In the genomic region with DNA sequence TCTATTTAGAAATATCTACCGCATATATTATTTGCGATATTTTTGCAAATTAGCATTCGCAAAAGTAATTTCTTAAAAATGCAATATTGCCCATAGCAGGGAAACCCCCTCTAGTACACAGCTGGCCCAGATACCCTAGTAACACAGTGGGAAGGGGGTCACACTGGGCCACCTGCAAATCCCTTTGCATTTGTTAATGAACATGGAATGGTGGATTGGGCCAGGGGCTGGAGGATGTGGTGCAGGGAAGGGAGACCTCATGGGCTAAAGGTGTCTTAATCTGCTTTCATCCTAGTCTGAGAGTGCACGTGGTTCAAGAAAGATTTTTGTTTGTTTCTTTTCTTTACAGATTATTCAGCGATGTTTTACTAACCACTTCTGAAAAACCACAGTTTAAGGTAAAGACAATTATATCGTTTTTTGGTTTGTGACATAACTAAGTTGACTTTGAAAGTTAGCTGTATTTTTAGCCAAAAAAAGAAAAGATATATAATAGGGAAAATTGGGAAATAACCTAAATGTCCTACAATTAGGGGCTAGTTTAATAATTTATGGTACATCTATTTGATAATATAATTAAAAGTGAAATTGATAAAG, we compare ENCODE assay signal across 1 cellular context.
TF ChIP-seq lines count a peak whose summit lies in the region.

No MANE protein-coding gene starts in this region.

TF ChIP-seq in IMR-90, 13 proteins besides CTCF, POLR2A, EP300 and RAD21:
- TF ChIP-seq BHLHE40 (IDR thresholded peaks at IDR 0.05; ENCODE audit: low read depth, low read length), result no peak
- no peak for TF ChIP-seq MAFK (IDR thresholded peaks at IDR 0.05; ENCODE audit: low read depth, low read length)
